In genomic region chr2:70123829-70124117, GRCh38 we compare ENCODE assay signal across 8 cellular contexts. TPM values are rescaled to one million over a fixed set of nuclear protein-coding genes. Genes with fewer than 3 reads are reported as not detected.
A peak's percentile ranks its signal among the peaks of the same experiment; 100 is the strongest.
DNase-seq lines count a peak whose midpoint lies in the region; ATAC-seq, FAIRE-seq and TF ChIP-seq lines count a peak whose summit lies in the region.

No MANE protein-coding gene starts in this region.

- H3K9me1 ChIP-seq in K562 (ENCODE audit: control insufficient read depth, insufficient read depth, low read length), result no peaks in the 10 kb centered on the region

- no peaks in the 10 kb centered on the region for H3K9me3 Mint-ChIP-seq in activated T-cell treated with anti-CD3 and anti-CD28 coated beads, Interleukin-2, amount 50 U/mL, for 4 hours

- peak overlapping the region; percentile 94 for H3K4me3 Mint-ChIP-seq in activated T-cell treated with anti-CD3 and anti-CD28 coated beads, Interleukin-2, amount 50 U/mL, for 4 hours

- H3K79me2 ChIP-seq in K562 (ENCODE audit: control insufficient read depth, insufficient read depth, low read length), result peaks cover 12% of the 10 kb centered on the region; the same call in 2 of the 3 replicates

- peak overlapping the region; percentile 61 for H3K4me3 ChIP-seq in K562
- H3K4me3 ChIP-seq in mesenchymal stem cell (ENCODE audit: insufficient read depth in 1 of 2, low read depth in 1 of 2, low read length in 2 of 2), result peak overlapping the region in 1 of 2 experiments; percentile 83
- H3K4me3 ChIP-seq in transverse colon, result peak overlapping the region in 3 of 4 donors; percentile 53 to 66 (median 64)

- no peak for TF ChIP-seq RAD21 in K562 (CRISPR knock-in tag; conservative IDR thresholded peaks at IDR 0.05 in 1 of 2, IDR thresholded peaks at IDR 0.05 in 1 of 2)

- no TSS peak for BruUV-seq in K562 (replicated peaks; lab: Mats Ljungman, UMichigan)

- no peak for TF ChIP-seq CTCF in K562 (IDR thresholded peaks at IDR 0.05 in 2 of 3, conservative IDR thresholded peaks at IDR 0.05 in 1 of 3; ENCODE audit: insufficient read depth in 2 of 3, low read depth in 1 of 3, low read length in 3 of 3)
- TF ChIP-seq CTCF in transverse colon (IDR thresholded peaks at IDR 0.05), result no peak

- FAIRE-seq in K562 (lab: Jason Lieb, UNC), result no peak

- TF ChIP-seq EP300 in K562 (IDR thresholded peaks at IDR 0.05; ENCODE audit: low read length) (no peak), transverse colon (IDR thresholded peaks at IDR 0.05; ENCODE audit: low read depth) (no peak)

- H3K9ac ChIP-seq in K562 (ENCODE audit: insufficient read depth in 1 of 2, low read depth in 2 of 2, low read length in 2 of 2) (peak overlapping the region; percentile 99 to 100), mesenchymal stem cell (ENCODE audit: low read length) (peak overlapping the region; percentile 96)

- H3K27me3 Mint-ChIP-seq in activated T-cell treated with anti-CD3 and anti-CD28 coated beads, Interleukin-2, amount 50 U/mL, for 4 hours (ENCODE audit: low read depth), result no peaks in the 10 kb centered on the region

- peaks cover 68% of the 10 kb centered on the region for H3K4me1 Mint-ChIP-seq in activated T-cell treated with anti-CD3 and anti-CD28 coated beads, Interleukin-2, amount 50 U/mL, for 4 hours (ENCODE audit: low read depth)

- H3K4me1 ChIP-seq in K562 (replicated peaks in 1 of 2; ENCODE audit: control insufficient read depth in 2 of 2, insufficient read depth in 2 of 2, low read length in 2 of 2) (peaks cover 57 to 58% of the 10 kb centered on the region in 2 experiments), mesenchymal stem cell (ENCODE audit: control insufficient read depth, insufficient read depth, low read depth, low read length) (peaks cover 23% of the 10 kb centered on the region), transverse colon (peaks cover 0 to 35% (median 21%) of the 10 kb centered on the region in 4 donors)

- no peak for ATAC-seq in activated T-cell treated with anti-CD3 and anti-CD28 coated beads, Interleukin-2, amount 50 U/mL, for 4 hours
- no peak for ATAC-seq in K562
- ATAC-seq in HG03378 (IDR thresholded peaks at IDR 0.05; ENCODE audit: unreplicated experiment), result no peak

- intact Hi-C loops in K562 (cut with micrococcal nuclease) (loop anchor here (2.0 kb wide), 3 partner anchors 15 to 37 kb away; partner anchors contain the start of gene PCBP1), transverse colon (cut with DNase I; ENCODE audit: low total_unique reads) (no loop called here), posterior vena cava (cut with DNase I) (loop anchor here in 1 of 2 donors (5.0 to 10.0 kb wide), 2 partner anchors 36 to 349 kb away; partner anchors contain the start of gene PCBP1)

- no peaks in the 10 kb centered on the region for H3K36me3 Mint-ChIP-seq in activated T-cell treated with anti-CD3 and anti-CD28 coated beads, Interleukin-2, amount 50 U/mL, for 4 hours (ENCODE audit: insufficient read depth)

- POLR2A ChIA-PET in K562 (lab: Yijun Ruan, JAX), result interaction anchor here (0.5 to 3.3 kb wide), 15 partner anchors 9 to 748 kb away, joined by 3 to 74 read pairs (median 5); partner anchors contain the start of genes PCBP1 and SNRPG

- H4K91ac ChIP-seq in mesenchymal stem cell (ENCODE audit: low read length), result peak overlapping the region; percentile 96

- H2BK15ac ChIP-seq in mesenchymal stem cell (ENCODE audit: low read depth, poor library complexity, severe bottlenecking), result peak overlapping the region; percentile 96

- peak overlapping the region in 1 of 2 experiments; percentile 43 for H3K14ac ChIP-seq in mesenchymal stem cell (ENCODE audit: low read length in 2 of 2)

- H2AK5ac ChIP-seq in mesenchymal stem cell (ENCODE audit: low read length, severe bottlenecking), result peak overlapping the region; percentile 96

- H3K23ac ChIP-seq in mesenchymal stem cell (ENCODE audit: low read length in 2 of 2), result no peak overlapping the region

- CTCF ChIA-PET in K562 (lab: Yijun Ruan, JAX; ENCODE audit: low intra/inter-chr PET ratio), result no interaction called here

- H2AFZ ChIP-seq in K562 (ENCODE audit: low read depth, low read length) (peak overlapping the region; percentile 89), mesenchymal stem cell (ENCODE audit: low read depth, low read length) (no peak overlapping the region)

- no peak for DNase-seq in activated T-cell treated with anti-CD3 and anti-CD28 coated beads, Interleukin-2, amount 50 U/mL, for 4 hours
- DNase-seq in activated T-cell treated with anti-CD3 and anti-CD28 coated beads for 4 hours, result no peak
- no peak for DNase-seq in K562 (ENCODE audit: extremely low read depth in 1 of 4, low spot score in 3 of 4)
- DNase-seq in mesenchymal stem cell, result no peak
- DNase-seq in transverse colon, result no peak
- DNase-seq in SKM-1 treated with dmso at 0.1 percent for 144 hours (lab: John Stamatoyannopoulos, UW; ENCODE audit: unreplicated experiment), result no peak
- no peak for DNase-seq in posterior vena cava (ENCODE audit: low spot score)

- H3K27ac ChIP-seq in K562 (ENCODE audit: extremely low read depth, low read depth, low read length) (peak overlapping the region; percentile 100), mesenchymal stem cell (ENCODE audit: low read length, poor library complexity, severe bottlenecking) (peak overlapping the region; percentile 99), transverse colon (peak overlapping the region; percentile 94 to 99 (median 96))

- peak overlapping the region; percentile 92 to 97 for H3K18ac ChIP-seq in mesenchymal stem cell (ENCODE audit: low read depth in 1 of 2, low read length in 2 of 2)

- TF ChIP-seq POLR2A in K562 (conservative IDR thresholded peaks at IDR 0.05) (no peak), transverse colon (IDR thresholded peaks at IDR 0.05) (no peak)

- H3K4me2 ChIP-seq in K562 (ENCODE audit: insufficient read depth, low read length) (peak overlapping the region; percentile 96), mesenchymal stem cell (ENCODE audit: low read length, poor library complexity, severe bottlenecking) (peak overlapping the region; percentile 67)

- 3% methylated on average over 11 of the region's 11 CpGs for WGBS in K562 (ENCODE audit: insufficient coverage, low coverage, missing lambda C conversion rate)
- 31% methylated on average over 11 of the region's 11 CpGs for WGBS in mesenchymal stem cell
- WGBS in transverse colon (ENCODE audit: low coverage in 1 of 2), 2 donors, result 21 to 27% methylated on average over 10 to 11 of the region's 11 CpGs

- peak overlapping the region; percentile 80 for H2BK5ac ChIP-seq in mesenchymal stem cell (ENCODE audit: low read depth, low read length, poor library complexity, severe bottlenecking)

- H3K4ac ChIP-seq in mesenchymal stem cell (ENCODE audit: low read depth in 1 of 2, low read length in 2 of 2), result peak overlapping the region; percentile 84 to 94

- no peaks in the 10 kb centered on the region for H3K36me3 ChIP-seq in K562 (ENCODE audit: control insufficient read depth, insufficient read depth, low read length)
- H3K36me3 ChIP-seq in mesenchymal stem cell (ENCODE audit: control insufficient read depth in 1 of 2, insufficient read depth in 2 of 2, low read depth in 1 of 2, low read length in 2 of 2), result no peaks in the 10 kb centered on the region
- no peaks in the 10 kb centered on the region for H3K36me3 ChIP-seq in transverse colon

- peak overlapping the region; percentile 73 for H4K8ac ChIP-seq in mesenchymal stem cell (ENCODE audit: low read length)

- H3K27me3 ChIP-seq in K562 (ENCODE audit: control insufficient read depth in 2 of 2, insufficient read depth in 2 of 2, low read length in 2 of 2), result no peaks in the 10 kb centered on the region
- no peaks in the 10 kb centered on the region for H3K27me3 ChIP-seq in mesenchymal stem cell (ENCODE audit: control insufficient read depth in 1 of 2, insufficient read depth in 1 of 2, low read length in 2 of 2)
- H3K27me3 ChIP-seq in transverse colon, result no peaks in the 10 kb centered on the region

- H3K79me1 ChIP-seq in mesenchymal stem cell (replicated peaks; ENCODE audit: low read length, poor library complexity, severe bottlenecking), result no peaks in the 10 kb centered on the region

- H4K20me1 ChIP-seq in K562 (replicated peaks; ENCODE audit: control insufficient read depth, insufficient read depth, low read length), result no peaks in the 10 kb centered on the region

- peak overlapping the region; percentile 93 for H2BK120ac ChIP-seq in mesenchymal stem cell (ENCODE audit: low read depth, low read length)

- peak overlapping the region; percentile 96 to 98 for H2BK12ac ChIP-seq in mesenchymal stem cell (ENCODE audit: low read length in 2 of 2)

- no peaks in the 10 kb centered on the region for H3K9me3 ChIP-seq in K562 (replicated peaks; ENCODE audit: control insufficient read depth, insufficient read depth, low read depth, low read length)
- no peaks in the 10 kb centered on the region for H3K9me3 ChIP-seq in mesenchymal stem cell (ENCODE audit: control insufficient read depth, low read length)
- no peaks in the 10 kb centered on the region for H3K9me3 ChIP-seq in transverse colon

- in situ Hi-C loops in K562 (cut with MboI), result loop anchor here (5.0 kb wide), 1 partner anchor 36 kb away; the partner anchor contains the start of gene PCBP1
- in situ Hi-C loops in transverse colon (cut with MboI; ENCODE audit: low pct_ligation_motif_present in 1 of 4, low pct_unique_long_range_greater_than_20kb in 1 of 4, low sequenced_read_pairs in 3 of 4), result no loop called here

TF ChIP-seq in K562, 482 proteins besides CTCF, POLR2A, EP300 and RAD21 (continues in another document):
- TF ChIP-seq CHD1 (IDR thresholded peaks at IDR 0.05; ENCODE audit: low read length), result peak; percentile 19

RNA-seq across cellular contexts. Expression of gene PCBP1, which starts 36.5 kb away (rescaled TPM):
- 100 to 1,000 TPM; 427 to 493 (median 462) TPM for total RNA-seq in activated T-cell treated with anti-CD3 and anti-CD28 coated beads, Interleukin-2, amount 50 U/mL, for 4 hours
- total RNA-seq in K562 (2011; cell fraction: chromatin; rRNA removed; ENCODE audit: low replicate concordance), result 30.2 and 53.7 TPM in 2 replicates
- total RNA-seq in K562 (2011; cell fraction: nucleolus; rRNA removed), result 60.7 and 63.0 TPM in 2 replicates
- total RNA-seq in K562 (2011; cell fraction: nucleoplasm; rRNA removed), result 58.0 and 69.2 TPM in 2 replicates
- total RNA-seq in K562 (2014; rRNA removed), result 78.1 and 99.4 TPM in 2 replicates
- 58.9 and 61.9 TPM in 2 replicates for total RNA-seq in K562 (2014; rRNA removed; fragmentation: Illumina TruSeq; extraction: Trizol)
- 72.5 and 76.0 TPM in 2 replicates for total RNA-seq in K562 (2015; rRNA removed; fragmentation: Illumina TruSeq; extraction: Trizol)
- total RNA-seq in K562 (2021), result 407 and 420 TPM in 2 replicates
- 122 and 123 TPM in 2 replicates for polyA plus RNA-seq in K562 (2011; rRNA removed)
- polyA plus RNA-seq in K562 (2011; cell fraction: cytosol; rRNA removed), result 131 and 249 TPM in 2 replicates
- 78.5 and 114 TPM in 2 replicates for polyA plus RNA-seq in K562 (2011; cell fraction: nucleus; rRNA removed)
- 431 TPM in 2 replicates for polyA plus RNA-seq in K562 (2012)
- 347 and 391 TPM in 2 replicates for polyA plus RNA-seq in K562 (2014; fragmentation: Illumina TruSeq; extraction: Trizol)
- polyA plus RNA-seq in K562 (2014; fragmentation: Nextera tagmentation; extraction: Ambion mirVana), result 10 to 100 TPM; 19.2 to 23.9 TPM
- 212 and 227 TPM in 2 replicates for polyA plus RNA-seq in K562 (2014; rRNA removed)
- 55.6 and 69.8 TPM in 2 replicates for polyA minus RNA-seq in K562 (2011; rRNA and poly(A)+ RNA removed)
- 92.3 and 95.3 TPM in 2 replicates for polyA minus RNA-seq in K562 (2011; cell fraction: cytosol; rRNA and poly(A)+ RNA removed)
- 36.1 and 36.7 TPM in 2 replicates for polyA minus RNA-seq in K562 (2011; cell fraction: nucleus; rRNA and poly(A)+ RNA removed)
- 232 TPM for polyA plus RNA-seq in mesenchymal stem cell (2013, experiment 1 of 2)
- 289 TPM for polyA plus RNA-seq in mesenchymal stem cell (2013, experiment 2 of 2)
- 100 to 1,000 TPM; 103 to 189 (median 149) TPM for total RNA-seq in transverse colon
- total RNA-seq in posterior vena cava, result 100 to 1,000 TPM; 238 to 269 TPM
